In genomic region chr4:150960818-150961217, GRCh38 we compare ENCODE assay signal across 8 cellular contexts. TPM values are rescaled to one million over a fixed set of nuclear protein-coding genes. Genes with fewer than 3 reads are reported as not detected.
DNase-seq lines count a peak whose midpoint lies in the region; ATAC-seq and TF ChIP-seq lines count a peak whose summit lies in the region.

No MANE protein-coding gene starts in this region.

- H3K4me1 ChIP-seq in DND-41 (ENCODE audit: insufficient read depth, low read length), result no peaks in the 10 kb centered on the region

- no peak overlapping the region for H3K27ac ChIP-seq in DND-41 (ENCODE audit: low read length)

- peaks cover 2% of the 10 kb centered on the region; the same call in 1 of the 2 replicates for H3K79me2 ChIP-seq in DND-41 (ENCODE audit: insufficient read depth, low read length)

- DNase-seq in DND-41 (peak; percentile 19), SKM-1 (lab: John Stamatoyannopoulos, UW; ENCODE audit: unreplicated experiment) (peak; percentile 41), epidermal melanocyte (ENCODE audit: insufficient read length, low spot score) (peak; percentile 15), LoVo (ENCODE audit: low spot score) (no peak), NCI-H510A treated with DMSO at 0.1 percent for 48 hours (lab: John Stamatoyannopoulos, UW) (no peak), G401 (ENCODE audit: low spot score) (no peak)
- DNase-seq in stimulated activated CD4-positive, alpha-beta T cell treated with anti-CD3 and anti-CD28 coated beads, Interleukin-15, amount 100 ng/mL, for 48 hours (ENCODE audit: low read depth in 2 of 2), result peak; percentile 29 to 48

- H3K4me2 ChIP-seq in DND-41 (ENCODE audit: insufficient read depth, low read length), result no peak overlapping the region

- H3K9me3 ChIP-seq in DND-41 (ENCODE audit: insufficient read depth, low read length, severe bottlenecking), result peaks cover 28% of the 10 kb centered on the region

- peak; percentile 65 for ATAC-seq in DND-41 (ENCODE audit: insufficient read depth, low read depth)
- ATAC-seq in HG02884 (IDR thresholded peaks at IDR 0.05; ENCODE audit: unreplicated experiment), result peak; percentile 64

- H3K9ac ChIP-seq in DND-41 (ENCODE audit: low read depth, low read length), result no peak overlapping the region

- H4K20me1 ChIP-seq in DND-41 (ENCODE audit: insufficient read depth, low read length), result no peaks in the 10 kb centered on the region

- H3K27me3 ChIP-seq in DND-41 (ENCODE audit: insufficient read depth, low read length, poor library complexity), result no peaks in the 10 kb centered on the region

- no peak overlapping the region for H2AFZ ChIP-seq in DND-41 (ENCODE audit: low read depth, low read length)

- in situ Hi-C loops in G401 (cut with HindIII; ENCODE audit: low sequenced_read_pairs), result no loop called here

- peaks cover 5% of the 10 kb centered on the region; the same call in 1 of the 2 replicates for H3K36me3 ChIP-seq in DND-41 (ENCODE audit: insufficient read depth, low read length)

- H3K4me3 ChIP-seq in DND-41 (ENCODE audit: low read depth in 1 of 2, low read length in 2 of 2), result no peak overlapping the region

- TF ChIP-seq CTCF in DND-41 (IDR thresholded peaks at IDR 0.05; ENCODE audit: borderline replicate concordance, extremely low read depth, low read length, poor library complexity, severe bottlenecking), result peak; percentile 53

RNA-seq across cellular contexts. Expression of gene LRBA, which starts 54.3 kb away (rescaled TPM):
- total RNA-seq in G401 (2014; rRNA removed; shearing (Covaris generic)), result 35.9 and 71.7 TPM in 2 replicates

Comparison
In these comparisons a context has a peak if more than half of its experiments do, and no peak if none do; other contexts are left out.
1. DNase-seq: peak in DND-41 (single experiment), SKM-1 (single experiment), epidermal melanocyte (single experiment) and stimulated activated CD4-positive, alpha-beta T cell treated with anti-CD3 and anti-CD28 coated beads, Interleukin-15, amount 100 ng/mL, for 48 hours (2 of 2); none in LoVo (single experiment), NCI-H510A treated with DMSO at 0.1 percent for 48 hours (single experiment) and G401 (single experiment).